ENCODE assay signal across 10 cellular contexts in genomic region chr18:74289137-74289536, GRCh38. TPM values are rescaled to one million over a fixed set of nuclear protein-coding genes. Genes with fewer than 3 reads are reported as not detected.
DNase-seq lines count a peak whose midpoint lies in the region; ATAC-seq, FAIRE-seq and TF ChIP-seq lines count a peak whose summit lies in the region.
"Had no signal": no experiment of that assay in that cellular context is flagged by ENCODE, and none has a peak within 500 bp of the region (broad histone marks: within the 10 kb centered on the region; RNA-seq: fewer than 3 reads in every experiment).

No MANE protein-coding gene starts in this region.

- FAIRE-seq in H54 (lab: Jason Lieb, UNC), result no peak
- FAIRE-seq: RCC 7860 had no signal

- ATAC-seq in HG02642 (IDR thresholded peaks at IDR 0.05; ENCODE audit: poor library complexity, unreplicated experiment), result no peak

- H3K4me1 ChIP-seq in skeletal muscle satellite cell (ENCODE audit: control insufficient read depth, insufficient read depth, low read length), result peaks cover 24% of the 10 kb centered on the region

- DNase-seq in EH (ENCODE audit: low read depth) (peak; percentile 64), RPMI7951 (ENCODE audit: low read depth) (peak; percentile 18), fibroblast of villous mesenchyme (ENCODE audit: low read depth) (peak; percentile 71), H54 (ENCODE audit: insufficient read length, low spot score) (no peak), NCI-H1048 (lab: John Stamatoyannopoulos, UW) (no peak)
- DNase-seq in stimulated activated CD4-positive, alpha-beta T cell treated with anti-CD3 and anti-CD28 coated beads, Interleukin-4, amount 100 ng/mL, for 4 hours, result no peak
- DNase-seq: caudate nucleus had no signal

- no peak overlapping the region for H3K9ac ChIP-seq in skeletal muscle satellite cell (ENCODE audit: low read depth, low read length)

- no peak for TF ChIP-seq POLR2A in H54 (IDR thresholded peaks at IDR 0.05; ENCODE audit: low read depth, low read length)

- H3K4me2 ChIP-seq in skeletal muscle satellite cell (ENCODE audit: low read length), result peak overlapping the region; percentile 65

- TF ChIP-seq CTCF in fibroblast of villous mesenchyme (IDR thresholded peaks at IDR 0.05; ENCODE audit: insufficient read depth, low read depth, low read length), result no peak

- H3K4me3 ChIP-seq in fibroblast of villous mesenchyme (ENCODE audit: low read depth, low read length), result peak overlapping the region; percentile 51
- no peak overlapping the region for H3K4me3 ChIP-seq in skeletal muscle satellite cell (ENCODE audit: low read length)

- no peaks in the 10 kb centered on the region for H3K36me3 ChIP-seq in skeletal muscle satellite cell (ENCODE audit: insufficient read depth, low read length)

- no peaks in the 10 kb centered on the region for H3K27me3 ChIP-seq in skeletal muscle satellite cell (ENCODE audit: control insufficient read depth, insufficient read depth, low read length)

- no peaks in the 10 kb centered on the region for H3K9me3 ChIP-seq in skeletal muscle satellite cell (replicated peaks; ENCODE audit: low read length)

RNA-seq across cellular contexts. Expression of gene CYB5A, which starts 2.6 kb away (rescaled TPM):
- total RNA-seq in RPMI7951 (2014; rRNA removed; shearing (Covaris generic)), result 128 and 131 TPM in 2 replicates
- total RNA-seq in fibroblast of villous mesenchyme, result 35.4 and 114 TPM in 2 replicates
- 57.0 and 71.2 TPM in 2 replicates for total RNA-seq in skeletal muscle satellite cell (2012; rRNA removed)

RNA-seq across cellular contexts. Expression of gene C18orf63, which starts 26.5 kb away (rescaled TPM):
- total RNA-seq in RPMI7951 (2014; rRNA removed; shearing (Covaris generic)), result not detected in 2 replicates
- not detected in 2 replicates for total RNA-seq in fibroblast of villous mesenchyme
- not detected in 2 replicates for total RNA-seq in skeletal muscle satellite cell (2012; rRNA removed)

Comparison
In these comparisons a context has a peak if more than half of its experiments do, and no peak if none do; other contexts are left out.
1. DNase-seq: peak in EH (single experiment), RPMI7951 (single experiment) and fibroblast of villous mesenchyme (single experiment); none in H54 (single experiment), stimulated activated CD4-positive, alpha-beta T cell treated with anti-CD3 and anti-CD28 coated beads, Interleukin-4, amount 100 ng/mL, for 4 hours (0 of 2) and NCI-H1048 (single experiment).